ENCODE assay signal across 8 cellular contexts in genomic region chr12:26936559-26937442, GRCh38. TPM values are rescaled to one million over a fixed set of nuclear protein-coding genes. Genes with fewer than 3 reads are reported as not detected.
DNase-seq lines count a peak whose midpoint lies in the region; ATAC-seq, FAIRE-seq and TF ChIP-seq lines count a peak whose summit lies in the region.

No MANE protein-coding gene starts in this region.

- POLR2A ChIA-PET in PC-9 (lab: Charles Lee; ENCODE audit: unreplicated experiment) = no interaction called here
- POLR2A ChIA-PET in H1 (lab: Charles Lee; ENCODE audit: partially characterized antibody) = interaction anchor here (1.0 to 1.4 kb wide), 2 partner anchors 10 to 18 kb away, joined by 3 read pairs; no protein-coding TSS in a partner anchor

- peak overlapping the region; percentile 100 for H3K27ac Mint-ChIP-seq in osteocyte (ENCODE audit: unreplicated experiment)

- H2BK5ac ChIP-seq in H1 (ENCODE audit: low read depth, low read length) = no peak overlapping the region

- H3K36me3 ChIP-seq in PC-9 (ENCODE audit: low read depth) = peaks cover 27% of the 10 kb centered on the region
- peaks cover 0 to 6% (median 3%) of the 10 kb centered on the region in 4 experiments; a peak in 4 of 8 replicates for H3K36me3 ChIP-seq in H1 (ENCODE audit: control insufficient read depth in 2 of 4, insufficient read depth in 4 of 4, low read length in 3 of 4)

- peak overlapping the region; percentile 98 for H3K4me3 Mint-ChIP-seq in osteocyte (ENCODE audit: unreplicated experiment)

- no peak for ATAC-seq in HG03432 (IDR thresholded peaks at IDR 0.05; ENCODE audit: unreplicated experiment)

- H3K27me3 Mint-ChIP-seq in osteocyte (ENCODE audit: unreplicated experiment) = no peaks in the 10 kb centered on the region

- H4K8ac ChIP-seq in H1 (ENCODE audit: extremely low read depth, insufficient read depth, low read length) = no peak overlapping the region

- DNase-seq in GM13977 (ENCODE audit: low spot score) = peak; percentile 17
- no peak for DNase-seq in PC-9
- DNase-seq in H1 (ENCODE audit: low read depth in 1 of 2, low spot score in 2 of 2) = no peak
- no peak for DNase-seq in osteocyte (ENCODE audit: extremely low spot score, unreplicated experiment)
- no peak for DNase-seq in D341Med (ENCODE audit: low spot score)
- DNase-seq in iPS-NIHi11 (ENCODE audit: low spot score) = no peak
- no peak for DNase-seq in DMS79 (lab: John Stamatoyannopoulos, UW)

- intact Hi-C loops in PC-9 (cut with micrococcal nuclease; ENCODE audit: unreplicated experiment) = loop anchor here (10.0 kb wide), 2 partner anchors 368 to 448 kb away; no protein-coding TSS in a partner anchor

- FAIRE-seq in H1 (lab: Jason Lieb, UNC) = no peak

- H4K91ac ChIP-seq in H1 (replicated peaks; ENCODE audit: insufficient read length, low read length) = no peak overlapping the region

- TF ChIP-seq CTCF in GM13977 (IDR thresholded peaks at IDR 0.05; ENCODE audit: extremely low read depth, insufficient read depth, missing control alignments) = no peak
- no peak for TF ChIP-seq CTCF in PC-9 (conservative IDR thresholded peaks at IDR 0.05)
- TF ChIP-seq CTCF in H1 (IDR thresholded peaks at IDR 0.05; ENCODE audit: control extremely low read depth in 1 of 3, insufficient read depth in 1 of 3, low read depth in 1 of 3, low read length in 3 of 3) = no peak
- no peak for TF ChIP-seq CTCF in osteocyte (IDR thresholded peaks at IDR 0.05)

- no TSS peak for BruUV-seq in PC-9 (replicated peaks; lab: Mats Ljungman, UMichigan)

- no peak overlapping the region for H4K5ac ChIP-seq in H1 (ENCODE audit: insufficient read length, low read depth, low read length)

- H3K9me3 ChIP-seq in PC-9 (ENCODE audit: insufficient read depth, low read depth) = no peaks in the 10 kb centered on the region
- H3K9me3 ChIP-seq in H1 (ENCODE audit: insufficient read depth in 2 of 2, low read depth in 1 of 2, low read length in 1 of 2) = no peaks in the 10 kb centered on the region

- H3K9me2 ChIP-seq in PC-9 (ENCODE audit: insufficient read depth) = no peaks in the 10 kb centered on the region

- peak overlapping the region; percentile 93 for H2AFZ ChIP-seq in PC-9
- peak overlapping the region; percentile 92; the same call in 1 of the 2 replicates for H2AFZ ChIP-seq in H1 (ENCODE audit: low read length)

- H2BK120ac ChIP-seq in H1 (replicated peaks; ENCODE audit: low read depth, low read length) = no peak overlapping the region

- peaks cover 14% of the 10 kb centered on the region for H3F3A ChIP-seq in PC-9 (ENCODE audit: insufficient read depth, low read depth)

- no peak for TF ChIP-seq RAD21 in H1 (IDR thresholded peaks at IDR 0.05 in 1 of 2, conservative IDR thresholded peaks at IDR 0.05 in 1 of 2; ENCODE audit: low read depth in 2 of 2, low read length in 2 of 2)

- no peak for TF ChIP-seq EP300 in H1 (IDR thresholded peaks at IDR 0.05; ENCODE audit: borderline replicate concordance in 1 of 2, low read depth in 2 of 2, low read length in 2 of 2)

- no peak overlapping the region for H2BK15ac ChIP-seq in H1 (ENCODE audit: low read length)

- H3K23ac ChIP-seq in H1 (ENCODE audit: insufficient read length) = no peak overlapping the region

- no peak overlapping the region for H2BK20ac ChIP-seq in H1 (ENCODE audit: low read length)

- no peak overlapping the region for H3K14ac ChIP-seq in H1 (ENCODE audit: insufficient read length)

- H2AK5ac ChIP-seq in H1 (ENCODE audit: low read depth, low read length) = no peak overlapping the region

- no peak for TF ChIP-seq POLR2A in H1 (IDR thresholded peaks at IDR 0.05; ENCODE audit: control extremely low read depth in 1 of 2, low read depth in 2 of 2, low read length in 2 of 2)

- H3K79me1 ChIP-seq in H1 (ENCODE audit: low read depth, low read length) = peaks cover under 1% of the 10 kb centered on the region; the same call in 1 of the 2 replicates

- H2BK12ac ChIP-seq in H1 (ENCODE audit: low read depth, low read length) = no peak overlapping the region

- 33% methylated on average over 8 of the region's 8 CpGs; no CpG with 5 or more reads in 1 of the 2 experiments for WGBS in H1 (ENCODE audit: extremely low coverage in 1 of 2, insufficient coverage in 1 of 2, insufficient read length in 1 of 2, insufficient replicate concordance in 2 of 2, low coverage in 1 of 2, low lambda C conversion rate in 2 of 2, missing lambda C conversion rate in 1 of 2), 2 experiments

- H3K27me3 ChIP-seq in PC-9 (ENCODE audit: insufficient read depth, low read depth) = no peaks in the 10 kb centered on the region
- no peaks in the 10 kb centered on the region for H3K27me3 ChIP-seq in H1 (replicated peaks in 1 of 4; ENCODE audit: control insufficient read depth in 3 of 4, extremely low read depth in 1 of 4, insufficient read depth in 3 of 4, low read length in 3 of 4)

- H3K4me3 ChIP-seq in PC-9 (peak overlapping the region; percentile 90), H1 (ENCODE audit: extremely low read depth in 1 of 4, insufficient read depth in 2 of 4, low read depth in 3 of 4, low read length in 4 of 4) (peak overlapping the region; percentile 93 to 97 (median 96))

- peaks cover 5% of the 10 kb centered on the region for H3K23me2 ChIP-seq in H1 (ENCODE audit: low read depth, low read length)

- no peaks in the 10 kb centered on the region for H3K9me3 Mint-ChIP-seq in osteocyte (ENCODE audit: unreplicated experiment)

- peaks cover 11% of the 10 kb centered on the region for H3K36me3 Mint-ChIP-seq in osteocyte (ENCODE audit: unreplicated experiment)

- H3K4me1 ChIP-seq in PC-9 (replicated peaks; ENCODE audit: insufficient read depth) = peaks cover 31% of the 10 kb centered on the region
- peaks cover 0 to 5% (median 3%) of the 10 kb centered on the region in 4 experiments; a peak in 6 of 7 replicates for H3K4me1 ChIP-seq in H1 (replicated peaks in 1 of 4; ENCODE audit: control insufficient read depth in 3 of 4, insufficient read depth in 4 of 4, low read length in 3 of 4)

- H3K18ac ChIP-seq in H1 (ENCODE audit: extremely low read depth, low read length) = no peak overlapping the region

- peak overlapping the region; percentile 92 for H3K27ac ChIP-seq in PC-9
- no peak overlapping the region for H3K27ac ChIP-seq in H1 (ENCODE audit: low read depth, low read length)

- H3K4me1 Mint-ChIP-seq in osteocyte (ENCODE audit: unreplicated experiment) = peaks cover 47% of the 10 kb centered on the region

- peak overlapping the region; percentile 35 to 97 (median 48); a peak in 6 of 7 replicates for H3K9ac ChIP-seq in H1 (replicated peaks in 1 of 4; ENCODE audit: extremely low read depth in 1 of 4, low read depth in 3 of 4, low read length in 3 of 4)

- H4K20me1 ChIP-seq in PC-9 (ENCODE audit: insufficient read depth) (peaks cover 2% of the 10 kb centered on the region; the same call in 1 of the 2 replicates), H1 (replicated peaks in 1 of 2; ENCODE audit: control insufficient read depth in 1 of 2, insufficient read depth in 2 of 2, low read length in 2 of 2) (peaks cover 4% of the 10 kb centered on the region in 2 experiments)

- H3K79me2 ChIP-seq in PC-9 (ENCODE audit: low read depth) (peaks cover 84% of the 10 kb centered on the region), H1 (ENCODE audit: control insufficient read depth in 1 of 2, insufficient read depth in 2 of 2, low read length in 2 of 2) (peaks cover 5 to 71% of the 10 kb centered on the region in 2 experiments; a peak in 3 of 4 replicates)

- H3K4me2 ChIP-seq in PC-9 = peak overlapping the region; percentile 87
- H3K4me2 ChIP-seq in H1 (ENCODE audit: insufficient read depth in 1 of 2, low read depth in 2 of 2, low read length in 2 of 2) = peak overlapping the region; percentile 63 to 90

- in situ Hi-C loops in GM13977 (cut with MboI; ENCODE audit: low pct_unique_long_range_greater_than_20kb, low sequenced_read_pairs, unreplicated experiment) = no loop called here

- H3K56ac ChIP-seq in H1 (replicated peaks; ENCODE audit: insufficient read length, low read depth, low read length) = no peak overlapping the region

- CTCF ChIA-PET in PC-9 (lab: Charles Lee) = no interaction called here
- CTCF ChIA-PET in H1 (lab: Charles Lee; ENCODE audit: partially characterized antibody) = no interaction called here

- no peak overlapping the region for H3K4ac ChIP-seq in H1 (replicated peaks; ENCODE audit: insufficient read length, low read depth, low read length)

TF ChIP-seq in H1, 55 proteins besides CTCF, POLR2A, EP300 and RAD21 (continues in another document):
- TF ChIP-seq, protein P1, sequence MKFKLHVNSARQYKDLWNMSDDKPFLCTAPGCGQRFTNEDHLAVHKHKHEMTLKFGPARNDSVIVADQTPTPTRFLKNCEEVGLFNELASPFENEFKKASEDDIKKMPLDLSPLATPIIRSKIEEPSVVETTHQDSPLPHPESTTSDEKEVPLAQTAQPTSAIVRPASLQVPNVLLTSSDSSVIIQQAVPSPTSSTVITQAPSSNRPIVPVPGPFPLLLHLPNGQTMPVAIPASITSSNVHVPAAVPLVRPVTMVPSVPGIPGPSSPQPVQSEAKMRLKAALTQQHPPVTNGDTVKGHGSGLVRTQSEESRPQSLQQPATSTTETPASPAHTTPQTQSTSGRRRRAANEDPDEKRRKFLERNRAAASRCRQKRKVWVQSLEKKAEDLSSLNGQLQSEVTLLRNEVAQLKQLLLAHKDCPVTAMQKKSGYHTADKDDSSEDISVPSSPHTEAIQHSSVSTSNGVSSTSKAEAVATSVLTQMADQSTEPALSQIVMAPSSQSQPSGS (IDR thresholded peaks at IDR 0.05; ENCODE audit: low read length) = no peak
- no peak for TF ChIP-seq JUND (IDR thresholded peaks at IDR 0.05; ENCODE audit: low read length)

RNA-seq across cellular contexts. Expression of gene INTS13, which starts 1.0 kb away (rescaled TPM):
- total RNA-seq in PC-9 (2021) (34.4 and 40.8 TPM in 2 replicates), osteocyte (22.4 and 27.6 TPM in 2 replicates)
- 53.2 and 58.2 TPM in 2 replicates for total RNA-seq in H1 (2021; fragmentation: NEBNext Ultra II Directional; extraction: Animal tissue kit (Norgen Biotek cat#: 25700))
- 9.4 and 20.5 TPM in 2 replicates for polyA plus RNA-seq in H1 (2011; rRNA removed)
- polyA plus RNA-seq in H1 (2011; cell fraction: cytosol; rRNA removed) = 27.7 TPM
- 7.1 TPM for polyA plus RNA-seq in H1 (2011; cell fraction: nucleus; rRNA removed)
- polyA plus RNA-seq in H1 (2012, experiment 1 of 2) = 22.7 to 41.3 TPM (median 28.1 TPM) in 4 replicates
- 9.2 TPM for polyA plus RNA-seq in H1 (2012, experiment 2 of 2)
- polyA plus RNA-seq in H1 (2013, experiment 1 of 2) = 38.9 TPM
- 38.5 TPM for polyA plus RNA-seq in H1 (2013, experiment 2 of 2)
- 33.0 and 40.3 TPM in 2 replicates for polyA minus RNA-seq in H1 (2011; rRNA and poly(A)+ RNA removed)
- polyA minus RNA-seq in H1 (2011; cell fraction: cytosol; rRNA and poly(A)+ RNA removed) = 74.6 TPM
- polyA minus RNA-seq in H1 (2011; cell fraction: nucleus; rRNA and poly(A)+ RNA removed) = 40.0 TPM

RNA-seq across cellular contexts. Expression of gene FGFR1OP2, which starts 1.5 kb away (rescaled TPM):
- total RNA-seq in PC-9 (2021) (38.8 and 45.7 TPM in 2 replicates), osteocyte (43.7 and 44.4 TPM in 2 replicates)
- total RNA-seq in H1 (2021; fragmentation: NEBNext Ultra II Directional; extraction: Animal tissue kit (Norgen Biotek cat#: 25700)) = 26.5 and 34.4 TPM in 2 replicates
- 8.1 and 8.8 TPM in 2 replicates for polyA plus RNA-seq in H1 (2011; rRNA removed)
- 15.4 TPM for polyA plus RNA-seq in H1 (2011; cell fraction: cytosol; rRNA removed)
- polyA plus RNA-seq in H1 (2011; cell fraction: nucleus; rRNA removed) = 6.5 TPM
- polyA plus RNA-seq in H1 (2012, experiment 1 of 2) = 14.6 to 28.8 TPM (median 18.3 TPM) in 4 replicates
- 2.3 TPM for polyA plus RNA-seq in H1 (2012, experiment 2 of 2)
- 29.1 TPM for polyA plus RNA-seq in H1 (2013, experiment 1 of 2)
- 29.2 TPM for polyA plus RNA-seq in H1 (2013, experiment 2 of 2)
- 10.9 and 12.1 TPM in 2 replicates for polyA minus RNA-seq in H1 (2011; rRNA and poly(A)+ RNA removed)
- polyA minus RNA-seq in H1 (2011; cell fraction: cytosol; rRNA and poly(A)+ RNA removed) = 17.3 TPM
- polyA minus RNA-seq in H1 (2011; cell fraction: nucleus; rRNA and poly(A)+ RNA removed) = 28.7 TPM
